ENCODE assay signal across 16 cellular contexts in the genomic region with DNA sequence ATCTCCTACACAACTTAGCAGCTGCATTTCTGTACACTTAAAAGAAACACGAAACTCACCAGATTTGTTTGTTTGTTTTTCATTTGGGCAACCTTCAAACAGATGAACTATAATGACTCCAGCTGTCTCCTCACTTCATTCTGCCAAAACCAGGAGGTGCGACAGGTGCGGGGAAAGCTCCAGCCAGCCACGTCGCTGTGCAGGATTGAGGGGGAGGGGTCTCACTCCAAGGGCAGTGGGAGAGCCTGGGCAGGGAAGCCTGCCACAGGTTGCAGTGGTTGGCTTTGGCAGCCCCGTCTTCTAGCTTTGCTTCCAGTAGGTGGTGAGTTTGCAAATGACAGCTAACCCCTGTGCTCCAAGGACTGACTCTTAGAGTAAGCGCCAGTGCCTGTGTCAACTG.
DNase-seq lines count a peak whose midpoint lies in the region; ATAC-seq and TF ChIP-seq lines count a peak whose summit lies in the region.
"Had no signal": no experiment of that assay in that cellular context is flagged by ENCODE, and none has a peak within 500 bp of the region (broad histone marks: within the 10 kb centered on the region; RNA-seq: fewer than 3 reads in every experiment).

No MANE protein-coding gene starts in this region.

- ATAC-seq in GM19452 (IDR thresholded peaks at IDR 0.05; ENCODE audit: unreplicated experiment) (no peak), HG02970 (IDR thresholded peaks at IDR 0.05; ENCODE audit: low FRiP score, unreplicated experiment) (no peak), HG03095 (IDR thresholded peaks at IDR 0.05; ENCODE audit: unreplicated experiment) (no peak)

- TF ChIP-seq CTCF in GM13977 (IDR thresholded peaks at IDR 0.05; ENCODE audit: extremely low read depth, insufficient read depth, missing control alignments) = no peak

- in situ Hi-C loops in GM13977 (cut with MboI; ENCODE audit: low pct_unique_long_range_greater_than_20kb, low sequenced_read_pairs, unreplicated experiment) = no loop called here

- DNase-seq in D341Med (ENCODE audit: low spot score) (peak; percentile 21), NCI-H1930 (lab: John Stamatoyannopoulos, UW) (peak; percentile 13 to 36), RPMI8226 (peak; percentile 4), left kidney (ENCODE audit: low read depth, low spot score) (peak; percentile 59), GM13977 (ENCODE audit: low spot score) (no peak)
- DNase-seq: activated CD4-positive, alpha-beta T cell treated with anti-CD3 and anti-CD28 coated beads, Interleukin-2, amount 50 U/mL, for 48 hours; anterior cingulate cortex; dermis blood vessel endothelial cell; immature natural killer cell; NCI-H526 treated with DMSO at 0.1 percent for 48 hours; posterior cingulate gyrus; stimulated activated CD4-positive, alpha-beta T cell treated with anti-CD3 and anti-CD28 coated beads, Interleukin-15, amount 100 ng/mL, for 24 hours; T1000 had no signal
